Comparison of ENCODE assay signal across 8 cellular contexts in genomic region chr18:62524443-62525200, GRCh38. TPM values are rescaled to one million over a fixed set of nuclear protein-coding genes. Genes with fewer than 3 reads are reported as not detected.
DNase-seq lines count a peak whose midpoint lies in the region; ATAC-seq and TF ChIP-seq lines count a peak whose summit lies in the region.

No MANE protein-coding gene starts in this region.

- H3K27ac ChIP-seq in aorta (ENCODE audit: low read depth in 1 of 2, low read length in 2 of 2) = peak overlapping the region; percentile 86 to 90

- no peak for TF ChIP-seq CTCF in retinal pigment epithelial cell (conservative IDR thresholded peaks at IDR 0.05; ENCODE audit: low read depth, low read length)

- H3K4me3 ChIP-seq in retinal pigment epithelial cell (ENCODE audit: low read length) = peak overlapping the region; percentile 67
- H3K4me3 ChIP-seq in aorta (ENCODE audit: low read length in 2 of 2) = peak overlapping the region; percentile 89 to 97

- no peaks in the 10 kb centered on the region for H3K27me3 ChIP-seq in aorta (ENCODE audit: control insufficient read depth in 1 of 2, insufficient read depth in 2 of 2, low read length in 1 of 2)

- no peaks in the 10 kb centered on the region for H3K9me3 ChIP-seq in aorta (ENCODE audit: control insufficient read depth, low read length)

- 0 to 1% methylated on average over 55 to 57 of the region's 57 CpGs for WGBS in aorta, 2 donors

- intact Hi-C loops in aorta (cut with DNase I) = loop anchor here (5.0 kb wide), 3 partner anchors 87 to 193 kb away; partner anchors contain the start of gene PHLPP1 (in 1 of the 2)

- ATAC-seq in SK-N-SH treated with all-trans-retinoic acid at 6 μM for 48 hours = peak; percentile 59
- peak; percentile 53 for ATAC-seq in aorta (ENCODE audit: low FRiP score)

- H3K4me1 ChIP-seq in aorta (ENCODE audit: control insufficient read depth in 1 of 2, insufficient read depth in 2 of 2, low read length in 2 of 2) = no peaks in the 10 kb centered on the region

- no peaks in the 10 kb centered on the region for H3K36me3 ChIP-seq in aorta (ENCODE audit: control insufficient read depth in 1 of 2, insufficient read depth in 2 of 2, low read length in 1 of 2)

- DNase-seq in ELR (ENCODE audit: low read depth) (peak; percentile 69), HUDEP-2 (lab: John Stamatoyannopoulos, UW; ENCODE audit: unreplicated experiment in 76 of 76) (peak in 59 of 76 experiments; percentile 2 to 80 (median 53)), amygdala (lab: John Stamatoyannopoulos, UW) (peak in 47 of 56 donors; percentile 8 to 84 (median 47)), hepatic stellate cell (ENCODE audit: low spot score) (peak; percentile 39), retinal pigment epithelial cell (ENCODE audit: low read depth) (no peak), aorta (peak; percentile 77 to 87), NCI-H1436 (lab: John Stamatoyannopoulos, UW) (no peak)

TF ChIP-seq in SK-N-SH treated with all-trans-retinoic acid at 6 μM for 48 hours, 23 proteins besides CTCF, POLR2A, EP300 and RAD21:
- no peak for TF ChIP-seq BACH2 (CRISPR knock-in tag; IDR thresholded peaks at IDR 0.05; ENCODE audit: borderline replicate concordance)
- no peak for TF ChIP-seq GLIS3 (CRISPR knock-in tag; IDR thresholded peaks at IDR 0.05)
- no peak for TF ChIP-seq ZNF70 (CRISPR knock-in tag; IDR thresholded peaks at IDR 0.05)
- TF ChIP-seq TCF4 (CRISPR knock-in tag; IDR thresholded peaks at IDR 0.05; ENCODE audit: borderline replicate concordance) = no peak
- no peak for TF ChIP-seq PPARA (CRISPR knock-in tag; IDR thresholded peaks at IDR 0.05; ENCODE audit: borderline replicate concordance)

RNA-seq across cellular contexts. Expression of gene ZCCHC2, which starts 1.8 kb away (rescaled TPM):
- 10 to 100 TPM; 33.5 to 34.7 TPM for total RNA-seq in aorta
- 1 to 10 TPM; 6.9 to 7.0 TPM for polyA plus RNA-seq in aorta

Comparison
In these comparisons a context has a peak if more than half of its experiments do, and no peak if none do; other contexts are left out.
1. DNase-seq: peak in ELR (single experiment), HUDEP-2 (59 of 76), amygdala (47 of 56), hepatic stellate cell (single experiment) and aorta (2 of 2); none in retinal pigment epithelial cell (single experiment) and NCI-H1436 (single experiment).